In genomic region chrX:145549476-145549875, GRCh38 we compare ENCODE assay signal across 24 cellular contexts.
A peak's percentile ranks its signal among the peaks of the same experiment; 100 is the strongest.
DNase-seq lines count a peak whose midpoint lies in the region; ATAC-seq, FAIRE-seq and TF ChIP-seq lines count a peak whose summit lies in the region.
"Had no signal": no experiment of that assay in that cellular context is flagged by ENCODE, and none has a peak within 500 bp of the region (broad histone marks: within the 10 kb centered on the region; RNA-seq: fewer than 3 reads in every experiment).

No MANE protein-coding gene starts in this region.

- H3K36me3 ChIP-seq in GM12878 (ENCODE audit: control insufficient read depth in 2 of 2, insufficient read depth in 2 of 2, low read length in 1 of 2) = no peaks in the 10 kb centered on the region
- H3K36me3 ChIP-seq: BE2C; BLaER1 treated with 17β-estradiol and CSF1 and Interleukin-3, amounts not matched to agents 10 nM and 100 nM had no signal

- no peaks in the 10 kb centered on the region for H3K27me3 ChIP-seq in GM12878 (replicated peaks in 1 of 2; ENCODE audit: control insufficient read depth in 2 of 2, insufficient read depth in 2 of 2, low read length in 1 of 2)
- H3K27me3 ChIP-seq: BE2C had no signal

- TF ChIP-seq POLR2A in GM12878 (IDR thresholded peaks at IDR 0.05; ENCODE audit: low read depth, low read length) = no peak

- no peaks in the 10 kb centered on the region for H3K79me2 ChIP-seq in GM12878 (ENCODE audit: control insufficient read depth, insufficient read depth, low read length)

- TF ChIP-seq CTCF in GM12878 (IDR thresholded peaks at IDR 0.05 in 2 of 3, conservative IDR thresholded peaks at IDR 0.05 in 1 of 3; ENCODE audit: control insufficient read depth in 2 of 3, extremely low read depth in 1 of 3, insufficient read depth in 1 of 3, low read depth in 3 of 3, low read length in 3 of 3) = no peak

- no peaks in the 10 kb centered on the region for H3K9me3 ChIP-seq in GM12878 (replicated peaks; ENCODE audit: control insufficient read depth, insufficient read depth, low read length)
- H3K9me3 ChIP-seq: A549, BE2C had no signal

- no peak overlapping the region for H3K4me3 ChIP-seq in GM12878
- H3K4me3 ChIP-seq: A549; BLaER1 treated with 17β-estradiol and CSF1 and Interleukin-3, amounts not matched to agents 10 nM and 100 nM had no signal

- SMC1A ChIA-PET in GM12878 (lab: Charles Lee; ENCODE audit: uncharacterized antibody, unreplicated experiment) = interaction anchor here (0.7 to 1.1 kb wide), 4 partner anchors 8 to 27 kb away, joined by 3 to 5 read pairs (median 4); no protein-coding TSS in a partner anchor

- H2AFZ ChIP-seq in GM12878 (ENCODE audit: control insufficient read depth, low read depth, low read length) = no peak overlapping the region

- DNase-seq in NCI-H1105 treated with DMSO at 0.1 percent for 48 hours (lab: John Stamatoyannopoulos, UW) (peak; percentile 30), NCI-H1105 (lab: John Stamatoyannopoulos, UW) (no peak), GM12878 (ENCODE audit: low read depth, low spot score) (no peak), medulla oblongata (ENCODE audit: extremely low spot score) (peak; percentile 3), superior temporal gyrus (ENCODE audit: extremely low spot score) (peak; percentile 7)
- DNase-seq: 8988T; ACHN; AML-193; BE2C; CD4-positive, alpha-beta T cell; CD8-positive, alpha-beta memory T cell; DMS79; EL; GDM1; GOT3; H7; HCEC 1CT had no signal

- TF ChIP-seq EP300 in GM12878 (IDR thresholded peaks at IDR 0.05; ENCODE audit: borderline replicate concordance in 1 of 2, control insufficient read depth in 1 of 2, low read depth in 2 of 2, low read length in 2 of 2) = no peak

- CTCF ChIA-PET in GM12878 (lab: Yijun Ruan, JAX) = no interaction called here

- H3K4me1 ChIP-seq in GM12878 (ENCODE audit: control insufficient read depth, insufficient read depth, low read length) = no peaks in the 10 kb centered on the region
- H3K4me1 ChIP-seq: A549; BE2C; BLaER1 treated with 17β-estradiol and CSF1 and Interleukin-3, amounts not matched to agents 10 nM and 100 nM had no signal

- ATAC-seq in GM12878 (peak; percentile 29; the same call in 1 of the 3 replicates), GM19023 (IDR thresholded peaks at IDR 0.05; ENCODE audit: unreplicated experiment) (no peak), GM18519 (IDR thresholded peaks at IDR 0.05; ENCODE audit: low FRiP score, unreplicated experiment) (no peak), GM18873 (IDR thresholded peaks at IDR 0.05; ENCODE audit: low FRiP score, unreplicated experiment) (no peak)
- ATAC-seq: A549 had no signal

- H3K9ac ChIP-seq in GM12878 (ENCODE audit: control insufficient read depth, insufficient read depth, low read length) = no peak overlapping the region
- H3K9ac ChIP-seq: BLaER1 treated with 17β-estradiol and CSF1 and Interleukin-3, amounts not matched to agents 10 nM and 100 nM had no signal

- intact Hi-C loops in GM12878 (cut with micrococcal nuclease; ENCODE audit: unreplicated experiment) = no loop called here

- BruUV-seq in GM12878 (replicated peaks; lab: Mats Ljungman, UMichigan) = no TSS peak

- POLR2A ChIA-PET in GM12878 (lab: Charles Lee) = interaction anchor here (0.6 kb wide), 1 partner anchor 72 kb away, joined by 3 read pairs; no protein-coding TSS in a partner anchor

- in situ Hi-C loops in GM12878 (cut with MboI) = no loop called here

- no peaks in the 10 kb centered on the region for H4K20me1 ChIP-seq in GM12878 (ENCODE audit: control insufficient read depth, insufficient read depth)
- H4K20me1 ChIP-seq: BLaER1 treated with 17β-estradiol and CSF1 and Interleukin-3, amounts not matched to agents 10 nM and 100 nM had no signal

- no peak for TF ChIP-seq RAD21 in GM12878 (IDR thresholded peaks at IDR 0.05; ENCODE audit: insufficient read depth, low read depth, low read length)

- no peak for FAIRE-seq in GM12878 (lab: Jason Lieb, UNC)
- FAIRE-seq: A549, GM12891, GM18507 had no signal

- no peak overlapping the region for H3K27ac ChIP-seq in GM12878 (ENCODE audit: control insufficient read depth, insufficient read depth)
- H3K27ac ChIP-seq: A549; BLaER1 treated with 17β-estradiol and CSF1 and Interleukin-3, amounts not matched to agents 10 nM and 100 nM had no signal

- WGBS in GM12878 (ENCODE audit: insufficient coverage, insufficient replicate concordance, low lambda C conversion rate, missing lambda C conversion rate) = 22% methylated on average over 3 of the region's 3 CpGs

- no peak overlapping the region for H3K4me2 ChIP-seq in GM12878 (ENCODE audit: control insufficient read depth, insufficient read depth)
- H3K4me2 ChIP-seq: A549; BLaER1 treated with 17β-estradiol and CSF1 and Interleukin-3, amounts not matched to agents 10 nM and 100 nM had no signal

- RAD21 ChIA-PET in GM12878 (lab: Charles Lee; ENCODE audit: unreplicated experiment) = interaction anchor here (0.8 to 1.1 kb wide), 2 partner anchors 45 to 72 kb away, joined by 3 read pairs; no protein-coding TSS in a partner anchor

TF ChIP-seq in GM12878, 131 proteins besides CTCF, POLR2A, EP300 and RAD21:
- TF ChIP-seq SRF (IDR thresholded peaks at IDR 0.05; ENCODE audit: low read depth in 2 of 2, low read length in 2 of 2) (no peak), KLF5 (IDR thresholded peaks at IDR 0.05; ENCODE audit: partially characterized antibody) (no peak), RFX5 (IDR thresholded peaks at IDR 0.05; ENCODE audit: low read depth, low read length) (peak; percentile 95), KAT2A (conservative IDR thresholded peaks at IDR 0.05; ENCODE audit: control insufficient read depth, low read depth, low read length) (no peak), RELA (IDR thresholded peaks at IDR 0.05; ENCODE audit: borderline replicate concordance, partially characterized antibody) (no peak)

Comparison
In these comparisons a context has a peak if more than half of its experiments do, and no peak if none do; other contexts are left out.
1. DNase-seq: peak in NCI-H1105 treated with DMSO at 0.1 percent for 48 hours (single experiment), medulla oblongata (single experiment) and superior temporal gyrus (single experiment); none in NCI-H1105 (single experiment) and GM12878 (single experiment).